8 cellular contexts compared by ENCODE assay signal in genomic region chr3:48735075-48735837, GRCh38. TPM values are rescaled to one million over a fixed set of nuclear protein-coding genes. Genes with fewer than 3 reads are reported as not detected.
DNase-seq lines count a peak whose midpoint lies in the region; ATAC-seq and TF ChIP-seq lines count a peak whose summit lies in the region.
"Not testable (repeated sequence)": the region's sequence is repeated elsewhere in the genome, so short reads cannot be mapped to it uniquely, and the experiment has no call there.

No MANE protein-coding gene starts in this region.

- not testable (repeated sequence) for ATAC-seq in GM23338

- H3K9me3 Mint-ChIP-seq in GM23338 = peaks cover 22% of the 10 kb centered on the region
- H3K9me3 Mint-ChIP-seq in brain, nephron: not testable (repeated sequence)

- H3K36me3 Mint-ChIP-seq in GM23338 (ENCODE audit: low read depth); brain; nephron (ENCODE audit: low read depth): not testable (repeated sequence)

- not testable (repeated sequence) for H3K4me1 Mint-ChIP-seq in GM23338
- H3K4me1 Mint-ChIP-seq in brain = peaks cover 24% of the 10 kb centered on the region
- peaks cover 29% of the 10 kb centered on the region for H3K4me1 Mint-ChIP-seq in nephron

- not testable (repeated sequence) for H3K27me3 Mint-ChIP-seq in GM23338 (ENCODE audit: insufficient read depth, low read depth, poor library complexity); brain; nephron (ENCODE audit: low read depth)

- H3K9me3 ChIP-seq in A673 (ENCODE audit: low read depth, low read length, poor library complexity, severe bottlenecking); suprapubic skin: not testable (repeated sequence)

- not testable (repeated sequence) for H3K4me2 ChIP-seq in GM23338

- not testable (repeated sequence) for H3F3A ChIP-seq in GM23338 (replicated peaks; ENCODE audit: low read depth)

- H2AFZ ChIP-seq in GM23338 = 0 out of 2 replicates have a peak overlapping the region, but pooled peaks have one; percentile 18

- not testable (repeated sequence) for H3K27me3 ChIP-seq in A673 (replicated peaks; ENCODE audit: insufficient read depth, low read depth, low read length, poor library complexity); GM23338 (ENCODE audit: insufficient read depth); suprapubic skin

- not testable (repeated sequence) for H3K36me3 ChIP-seq in A673 (ENCODE audit: insufficient read depth, low read length, poor library complexity, severe bottlenecking); GM23338 (ENCODE audit: insufficient read depth); suprapubic skin

- H3K4me3 Mint-ChIP-seq in GM23338 = not testable (repeated sequence)
- peak overlapping the region in 1 of 5 experiments; percentile 38 for H3K4me3 Mint-ChIP-seq in brain
- peak overlapping the region in 1 of 3 experiments; percentile 23 for H3K4me3 Mint-ChIP-seq in nephron

- not testable (repeated sequence) for H3K27ac ChIP-seq in A673 (ENCODE audit: low read depth, low read length, poor library complexity, severe bottlenecking); GM23338 (ENCODE audit: low read depth)
- H3K27ac ChIP-seq in suprapubic skin = peak overlapping the region; percentile 18

- H3K27ac Mint-ChIP-seq in GM23338 = not testable (repeated sequence)
- H3K27ac Mint-ChIP-seq in brain (peak overlapping the region in 3 of 5 experiments; percentile 70 to 88 (median 83)), nephron (peak overlapping the region; percentile 82 to 89 (median 84))

- POLR2A ChIA-PET in A673 (lab: Charles Lee; ENCODE audit: low non-redundant PET) = not testable (repeated sequence)

- H4K20me1 ChIP-seq in GM23338 (replicated peaks; ENCODE audit: insufficient read depth) = not testable (repeated sequence)

- TF ChIP-seq CTCF in A673 (conservative IDR thresholded peaks at IDR 0.05; ENCODE audit: low read depth, low read length); GM23338 (conservative IDR thresholded peaks at IDR 0.05; ENCODE audit: low read depth in 2 of 2); brain (conservative IDR thresholded peaks at IDR 0.05); foreskin fibroblast (IDR thresholded peaks at IDR 0.05; ENCODE audit: low read depth, low read length); nephron (IDR thresholded peaks at IDR 0.05; ENCODE audit: unreplicated experiment in 3 of 3); suprapubic skin (IDR thresholded peaks at IDR 0.05): not testable (repeated sequence)

- H3K79me2 ChIP-seq in GM23338 (replicated peaks; ENCODE audit: insufficient read depth) = not testable (repeated sequence)

- not testable (repeated sequence) for H3K4me1 ChIP-seq in A673 (ENCODE audit: insufficient read depth, low read length, poor library complexity, severe bottlenecking); GM23338 (ENCODE audit: insufficient read depth)
- H3K4me1 ChIP-seq in suprapubic skin = peaks cover 35% of the 10 kb centered on the region

- not testable (repeated sequence) for TF ChIP-seq EP300 in suprapubic skin (IDR thresholded peaks at IDR 0.05)

- 40% methylated on average over 10 of the region's 10 CpGs for WGBS in suprapubic skin

- TF ChIP-seq POLR2A in suprapubic skin (IDR thresholded peaks at IDR 0.05) = not testable (repeated sequence)

- CTCF ChIA-PET in A673 (lab: Charles Lee) = not testable (repeated sequence)

- not testable (repeated sequence) for BruUV-seq in A673 (replicated peaks; lab: Mats Ljungman, UMichigan)

- DNase-seq in A673 (ENCODE audit: low spot score) = peak; percentile 25
- not testable (repeated sequence) for DNase-seq in GM23338 (ENCODE audit: low spot score); suprapubic skin (ENCODE audit: low spot score in 2 of 2)
- peak; percentile 66 to 80 for DNase-seq in NCI-H524 (lab: John Stamatoyannopoulos, UW)
- peak; percentile 24 for DNase-seq in RPMI8226
- peak; percentile 9 to 55 for DNase-seq in foreskin fibroblast

- H3K9me2 ChIP-seq in GM23338 (ENCODE audit: insufficient read depth) = not testable (repeated sequence)

- intact Hi-C loops in A673 (cut with micrococcal nuclease; ENCODE audit: unreplicated experiment) = not testable (repeated sequence)

- H3K4me3 ChIP-seq in A673 (ENCODE audit: low read depth, low read length, poor library complexity, severe bottlenecking); GM23338; foreskin fibroblast (ENCODE audit: low read depth in 1 of 2, low read length in 2 of 2): not testable (repeated sequence)
- peak overlapping the region; percentile 8 for H3K4me3 ChIP-seq in suprapubic skin

RNA-seq across cellular contexts. Expression of gene IP6K2, which starts 18.2 kb away (rescaled TPM):
- total RNA-seq in A673 (2021) = 62.5 and 72.0 TPM in 2 replicates
- total RNA-seq in GM23338 (2014; rRNA removed; shearing (Covaris generic)) = 94.1 and 97.0 TPM in 2 replicates
- polyA plus RNA-seq in GM23338 (2016; fragmentation: Nextera tagmentation; extraction: Ambion mirVana) = 85.3 and 97.4 TPM in 2 replicates
- 121 TPM for polyA plus RNA-seq in brain (ENCODE audit: insufficient read depth, low read depth, low replicate concordance)
- 100 to 1,000 TPM; 169 to 269 (median 246) TPM for total RNA-seq in suprapubic skin

RNA-seq across cellular contexts. Expression of gene NCKIPSD, which starts 49.5 kb away (rescaled TPM):
- 15.0 and 18.8 TPM in 2 replicates for total RNA-seq in A673 (2021)
- total RNA-seq in GM23338 (2014; rRNA removed; shearing (Covaris generic)) = 43.1 and 45.1 TPM in 2 replicates
- polyA plus RNA-seq in GM23338 (2016; fragmentation: Nextera tagmentation; extraction: Ambion mirVana) = 14.8 and 15.1 TPM in 2 replicates
- 42.2 TPM for polyA plus RNA-seq in brain (ENCODE audit: insufficient read depth, low read depth, low replicate concordance)
- total RNA-seq in suprapubic skin = 10 to 100 TPM; 34.8 to 59.2 (median 44.9) TPM
